Comparison of ENCODE assay signal across 23 cellular contexts in the genomic region with DNA sequence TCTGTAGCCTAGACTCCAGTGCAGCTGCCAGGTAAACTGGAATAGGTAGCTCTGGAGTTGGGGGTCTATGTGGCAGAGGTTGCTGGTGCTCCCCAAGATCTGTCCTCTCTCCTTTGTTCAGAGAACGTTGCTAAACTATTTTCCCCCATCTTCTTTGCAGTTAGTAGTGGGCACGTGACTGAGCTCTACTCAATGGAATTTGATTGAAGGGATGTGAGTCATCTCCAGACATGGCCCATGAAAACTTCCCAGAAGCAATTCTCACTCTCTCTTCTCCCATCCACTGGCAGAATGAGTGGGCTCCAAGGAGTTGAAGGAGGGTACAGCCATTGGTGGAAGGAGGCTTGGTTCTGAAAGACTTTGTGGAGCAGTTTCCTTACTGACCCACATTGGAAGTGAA. TPM values are rescaled to one million over a fixed set of nuclear protein-coding genes. Genes with fewer than 3 reads are reported as not detected.
DNase-seq lines count a peak whose midpoint lies in the region; ATAC-seq, FAIRE-seq and TF ChIP-seq lines count a peak whose summit lies in the region.
"Had no signal": no experiment of that assay in that cellular context is flagged by ENCODE, and none has a peak within 500 bp of the region (broad histone marks: within the 10 kb centered on the region; RNA-seq: fewer than 3 reads in every experiment).

No MANE protein-coding gene starts in this region.

- H3K27me3 ChIP-seq in right lobe of liver (no peaks in the 10 kb centered on the region), HepG2 (ENCODE audit: control insufficient read depth in 1 of 2, insufficient read depth in 2 of 2, low read length in 2 of 2) (no peaks in the 10 kb centered on the region), stomach (no peaks in the 10 kb centered on the region), upper lobe of right lung (no peaks in the 10 kb centered on the region)
- H3K27me3 ChIP-seq in CD4-positive, alpha-beta memory T cell (ENCODE audit: insufficient read depth, low read length), result no peaks in the 10 kb centered on the region
- H3K27me3 ChIP-seq: MG63 had no signal

- POLR2A ChIA-PET in HepG2 (lab: Yijun Ruan, JAX), result no interaction called here
- POLR2A ChIA-PET in CD4-positive, alpha-beta memory T cell (lab: Charles Lee; ENCODE audit: partially characterized antibody), result no interaction called here

- no TSS peak for BruUV-seq in HepG2 (replicated peaks; lab: Mats Ljungman, UMichigan)

- no peak overlapping the region for H3K4me2 ChIP-seq in HepG2 (ENCODE audit: low read depth, low read length)

- no peaks in the 10 kb centered on the region for H3K36me3 Mint-ChIP-seq in CD4-positive, alpha-beta memory T cell
- H3K36me3 Mint-ChIP-seq: CD14-positive monocyte had no signal

- H3K36me3 ChIP-seq in right lobe of liver, result peaks cover 0 to 90% (median 24%) of the 10 kb centered on the region in 4 donors
- H3K36me3 ChIP-seq in HepG2 (replicated peaks in 1 of 2; ENCODE audit: control insufficient read depth in 1 of 2, insufficient read depth in 2 of 2, low read length in 2 of 2), result peaks cover 34 to 83% of the 10 kb centered on the region in 2 experiments
- no peaks in the 10 kb centered on the region for H3K36me3 ChIP-seq in CD4-positive, alpha-beta memory T cell (ENCODE audit: insufficient read depth, low read length)
- no peaks in the 10 kb centered on the region for H3K36me3 ChIP-seq in stomach
- H3K36me3 ChIP-seq in upper lobe of right lung, result no peaks in the 10 kb centered on the region
- H3K36me3 ChIP-seq: MG63 had no signal

- no peak overlapping the region for H3K4me3 Mint-ChIP-seq in CD4-positive, alpha-beta memory T cell
- H3K4me3 Mint-ChIP-seq: CD14-positive monocyte, IgD-negative memory B cell had no signal

- no CpG with 5 or more reads among the region's 2 CpGs for WGBS in right lobe of liver (ENCODE audit: insufficient coverage, low coverage, low lambda C conversion rate, missing lambda C conversion rate)
- 91% methylated on average over 2 of the region's 2 CpGs for WGBS in HepG2 (ENCODE audit: low lambda C conversion rate)
- WGBS in stomach, 5 donors, result 67 to 80% (median 71%) methylated on average over 2 of the region's 2 CpGs

- TF ChIP-seq EP300 in HepG2 (IDR thresholded peaks at IDR 0.05; ENCODE audit: low read depth in 2 of 2, low read length in 2 of 2) (no peak), HepG2 (CRISPR knock-in tag; IDR thresholded peaks at IDR 0.05; ENCODE audit: borderline replicate concordance) (no peak), stomach (IDR thresholded peaks at IDR 0.05) (no peak)

- H3K4me1 ChIP-seq in right lobe of liver (no peaks in the 10 kb centered on the region), HepG2 (ENCODE audit: insufficient read depth, low read length) (no peaks in the 10 kb centered on the region), stomach (no peaks in the 10 kb centered on the region), upper lobe of right lung (no peaks in the 10 kb centered on the region)
- H3K4me1 ChIP-seq in CD4-positive, alpha-beta memory T cell (ENCODE audit: insufficient read depth, low read length), result no peaks in the 10 kb centered on the region

- peaks cover 0 to under 1% (median 0%) of the 10 kb centered on the region in 8 donors for H3K9me3 Mint-ChIP-seq in CD4-positive, alpha-beta memory T cell

- CTCF ChIA-PET in HepG2 (lab: Yijun Ruan, JAX; ENCODE audit: low intra/inter-chr PET ratio, low total read pairs), result no interaction called here
- CTCF ChIA-PET in CD4-positive, alpha-beta memory T cell (lab: Charles Lee; ENCODE audit: partially characterized antibody), result interaction anchor here (0.7 kb wide), 1 partner anchor 10 kb away, joined by 3 read pairs; no protein-coding TSS in a partner anchor

- no peak for TF ChIP-seq CTCF in right lobe of liver (IDR thresholded peaks at IDR 0.05)
- no peak for TF ChIP-seq CTCF in HepG2 (CRISPR knock-in tag; IDR thresholded peaks at IDR 0.05)
- no peak for TF ChIP-seq CTCF in stomach (IDR thresholded peaks at IDR 0.05)
- no peak for TF ChIP-seq CTCF in upper lobe of right lung (IDR thresholded peaks at IDR 0.05)

- H3K4me3 ChIP-seq in right lobe of liver (no peak overlapping the region), HepG2 (replicated peaks in 1 of 3; ENCODE audit: insufficient read depth in 1 of 3, low read depth in 2 of 3, low read length in 3 of 3) (no peak overlapping the region), stomach (no peak overlapping the region), upper lobe of right lung (no peak overlapping the region)
- H3K4me3 ChIP-seq in CD4-positive, alpha-beta memory T cell (ENCODE audit: low read length in 2 of 2), result no peak overlapping the region
- H3K4me3 ChIP-seq: MG63 had no signal

- H3K9me3 ChIP-seq in right lobe of liver (no peaks in the 10 kb centered on the region), HepG2 (ENCODE audit: low read length) (no peaks in the 10 kb centered on the region), stomach (no peaks in the 10 kb centered on the region), upper lobe of right lung (no peaks in the 10 kb centered on the region)
- no peaks in the 10 kb centered on the region for H3K9me3 ChIP-seq in CD4-positive, alpha-beta memory T cell (ENCODE audit: control insufficient read depth in 1 of 2, low read length in 2 of 2)
- H3K9me3 ChIP-seq: MG63 had no signal

- no peak overlapping the region for H2AFZ ChIP-seq in HepG2 (ENCODE audit: low read length)

- no peak for FAIRE-seq in HepG2 (lab: Jason Lieb, UNC)
- FAIRE-seq: G401.6 had no signal

- no peak overlapping the region for H3K27ac ChIP-seq in right lobe of liver
- no peak overlapping the region for H3K27ac ChIP-seq in HepG2 (ENCODE audit: extremely low read length, insufficient read depth, low read length)
- no peak overlapping the region for H3K27ac ChIP-seq in CD4-positive, alpha-beta memory T cell (ENCODE audit: low read depth, low read length)
- H3K27ac ChIP-seq in stomach, result no peak overlapping the region
- H3K27ac ChIP-seq in upper lobe of right lung, result no peak overlapping the region

- TF ChIP-seq POLR2A in right lobe of liver (IDR thresholded peaks at IDR 0.05), result no peak
- no peak for TF ChIP-seq POLR2A in HepG2 (IDR thresholded peaks at IDR 0.05; ENCODE audit: insufficient read depth in 1 of 2, low read depth in 2 of 2, low read length in 2 of 2)
- TF ChIP-seq POLR2A in stomach (IDR thresholded peaks at IDR 0.05), result no peak

- H3K4me1 Mint-ChIP-seq in CD4-positive, alpha-beta memory T cell, result no peaks in the 10 kb centered on the region
- H3K4me1 Mint-ChIP-seq: CD14-positive monocyte, IgD-negative memory B cell had no signal

- peaks cover 3% of the 10 kb centered on the region for H3K79me2 ChIP-seq in HepG2 (ENCODE audit: insufficient read depth, low read length)

- DNase-seq in right lobe of liver (no peak), HepG2 (ENCODE audit: low spot score) (no peak), RPMI7951 (ENCODE audit: low read depth) (peak; percentile 1), renal cortical epithelial cell (ENCODE audit: low read depth) (peak; percentile 9), stomach (no peak), upper lobe of right lung (no peak)
- no peak for DNase-seq in CD4-positive, alpha-beta memory T cell
- DNase-seq: DMS79, GOT3, Kasumi-1, MG63, NCI-H1417, NCI-H1694 treated with DMSO at 0.1 percent for 48 hours, NCI-H2081 treated with DMSO at 0.1 percent for 48 hours, NCI-H2171 treated with DMSO at 0.1 percent for 48 hours, NCI-H526, OCI-M1, RPMI8226, SHP77 had no signal

- ATAC-seq in right lobe of liver, result peak in 3 of 4 donors; percentile 5 to 38 (median 13)
- ATAC-seq in HepG2, result no peak
- no peak for ATAC-seq in upper lobe of right lung

- H3K27me3 Mint-ChIP-seq in CD4-positive, alpha-beta memory T cell, result no peaks in the 10 kb centered on the region

- H3K27ac Mint-ChIP-seq in CD4-positive, alpha-beta memory T cell, result no peak overlapping the region
- H3K27ac Mint-ChIP-seq: IgD-negative memory B cell had no signal

- in situ Hi-C loops in HepG2 (cut with HindIII; ENCODE audit: extremely low pct_ligation_motif_present, low pct_unique_long_range_greater_than_20kb), result no loop called here

- no peaks in the 10 kb centered on the region for H4K20me1 ChIP-seq in HepG2 (ENCODE audit: insufficient read depth, low read length)

- no peak overlapping the region for H3K9ac ChIP-seq in HepG2 (ENCODE audit: insufficient read depth, low read depth, low read length)

- TF ChIP-seq RAD21 in HepG2 (CRISPR knock-in tag; IDR thresholded peaks at IDR 0.05), result no peak

- intact Hi-C loops in right lobe of liver (cut with DNase I) (no loop called here), HepG2 (cut with micrococcal nuclease; ENCODE audit: unreplicated experiment) (no loop called here), stomach (cut with DNase I; ENCODE audit: low total_unique reads) (no loop called here), upper lobe of right lung (cut with DNase I) (no loop called here)
- intact Hi-C loops in CD4-positive, alpha-beta memory T cell (cut with micrococcal nuclease), result no loop called here

RNA-seq across cellular contexts. Expression of gene PAH, which starts 44.0 kb away (rescaled TPM):
- 1,000 to 10,000 TPM in 3 of 6 experiments, 100 to 1,000 TPM in 3; 873 to 2,034 (median 1,035) TPM for total RNA-seq in right lobe of liver
- 451 and 537 TPM in 2 replicates for total RNA-seq in HepG2 (2016; rRNA removed; fragmentation: Illumina TruSeq; extraction: Trizol)
- 45.5 and 48.1 TPM in 2 replicates for total RNA-seq in HepG2 (2016; cell fraction: cytosol; rRNA removed; fragmentation: Illumina TruSeq; extraction: Trizol; ENCODE audit: low read depth)
- total RNA-seq in HepG2 (2016; cell fraction: insoluble cytoplasmic fraction; rRNA removed; fragmentation: Illumina TruSeq; extraction: Trizol), result 427 and 542 TPM in 2 replicates
- 112 and 115 TPM in 2 replicates for total RNA-seq in HepG2 (2016; cell fraction: membrane; rRNA removed; fragmentation: Illumina TruSeq; extraction: Trizol)
- 530 and 572 TPM in 2 replicates for total RNA-seq in HepG2 (2016; cell fraction: nucleus; rRNA removed; fragmentation: Illumina TruSeq; extraction: Trizol)
- polyA plus RNA-seq in HepG2 (2011; rRNA removed), result 163 and 192 TPM in 2 replicates
- polyA plus RNA-seq in HepG2 (2011; cell fraction: cytosol; rRNA removed), result 79.5 and 104 TPM in 2 replicates
- 720 and 747 TPM in 2 replicates for polyA plus RNA-seq in HepG2 (2011; cell fraction: nucleus; rRNA removed)
- polyA plus RNA-seq in HepG2 (2012), result 261 and 346 TPM in 2 replicates
- 29.3 and 34.8 TPM in 2 replicates for polyA plus RNA-seq in HepG2 (2016; cell fraction: cytosol; fragmentation: Illumina TruSeq; extraction: Trizol; ENCODE audit: low read depth)
- polyA plus RNA-seq in HepG2 (2016; cell fraction: insoluble cytoplasmic fraction; fragmentation: Illumina TruSeq; extraction: Trizol; ENCODE audit: low read depth), result 690 and 696 TPM in 2 replicates
- polyA plus RNA-seq in HepG2 (2016; cell fraction: membrane; fragmentation: Illumina TruSeq; extraction: Trizol; ENCODE audit: low read depth), result 72.7 and 81.5 TPM in 2 replicates
- 819 and 859 TPM in 2 replicates for polyA plus RNA-seq in HepG2 (2016; cell fraction: nucleus; fragmentation: Illumina TruSeq; extraction: Trizol; ENCODE audit: insufficient read depth, low read depth)
- polyA minus RNA-seq in HepG2 (2011; rRNA and poly(A)+ RNA removed; ENCODE audit: low replicate concordance), result 92.0 TPM in 1 of 2 replicates, not detected in the other
- polyA minus RNA-seq in HepG2 (2011; cell fraction: cytosol; rRNA and poly(A)+ RNA removed), result 67.0 and 67.1 TPM in 2 replicates
- 280 and 289 TPM in 2 replicates for polyA minus RNA-seq in HepG2 (2011; cell fraction: nucleus; rRNA and poly(A)+ RNA removed)
- not detected in 2 replicates for total RNA-seq in RPMI7951 (2014; rRNA removed; shearing (Covaris generic))
- 0.52 TPM in 1 of 2 replicates, not detected in the other for total RNA-seq in renal cortical epithelial cell
- not detected for total RNA-seq in CD4-positive, alpha-beta memory T cell
- polyA plus RNA-seq in CD4-positive, alpha-beta memory T cell, result not detected
- 1 to 10 TPM in 1 of 5 donors, not detected in 4; 1.1 TPM for total RNA-seq in stomach
- under 1 TPM in 1 of 3 donors, not detected in 2; 0.08 TPM for polyA plus RNA-seq in stomach
- not detected for total RNA-seq in upper lobe of right lung
- total RNA-seq: A172 had no signal
- polyA plus RNA-seq: CD14-positive monocyte, IgD-negative memory B cell had no signal

Comparison
In these comparisons a context has a peak if more than half of its experiments do, and no peak if none do; other contexts are left out.
1. ATAC-seq: peak in right lobe of liver (3 of 4); none in HepG2 (single experiment) and upper lobe of right lung (single experiment).
2. DNase-seq: peak in RPMI7951 (single experiment) and renal cortical epithelial cell (single experiment); none in right lobe of liver (0 of 3), HepG2 (single experiment), CD4-positive, alpha-beta memory T cell (0 of 5), stomach (single experiment) and upper lobe of right lung (single experiment).
3. RNA of gene PAH, which starts 44.0 kb away (total RNA-seq): 873 to 2,034 TPM in right lobe of liver and 45.5 to 572 TPM in HepG2; not detected in upper lobe of right lung (single experiment), not detected in CD4-positive, alpha-beta memory T cell, not detected in RPMI7951, 0.52 TPM in renal cortical epithelial cell and 1.1 TPM in stomach; every median in the first group is over 10 times any median in the second.